8 cellular contexts compared by ENCODE assay signal in the genomic region with DNA sequence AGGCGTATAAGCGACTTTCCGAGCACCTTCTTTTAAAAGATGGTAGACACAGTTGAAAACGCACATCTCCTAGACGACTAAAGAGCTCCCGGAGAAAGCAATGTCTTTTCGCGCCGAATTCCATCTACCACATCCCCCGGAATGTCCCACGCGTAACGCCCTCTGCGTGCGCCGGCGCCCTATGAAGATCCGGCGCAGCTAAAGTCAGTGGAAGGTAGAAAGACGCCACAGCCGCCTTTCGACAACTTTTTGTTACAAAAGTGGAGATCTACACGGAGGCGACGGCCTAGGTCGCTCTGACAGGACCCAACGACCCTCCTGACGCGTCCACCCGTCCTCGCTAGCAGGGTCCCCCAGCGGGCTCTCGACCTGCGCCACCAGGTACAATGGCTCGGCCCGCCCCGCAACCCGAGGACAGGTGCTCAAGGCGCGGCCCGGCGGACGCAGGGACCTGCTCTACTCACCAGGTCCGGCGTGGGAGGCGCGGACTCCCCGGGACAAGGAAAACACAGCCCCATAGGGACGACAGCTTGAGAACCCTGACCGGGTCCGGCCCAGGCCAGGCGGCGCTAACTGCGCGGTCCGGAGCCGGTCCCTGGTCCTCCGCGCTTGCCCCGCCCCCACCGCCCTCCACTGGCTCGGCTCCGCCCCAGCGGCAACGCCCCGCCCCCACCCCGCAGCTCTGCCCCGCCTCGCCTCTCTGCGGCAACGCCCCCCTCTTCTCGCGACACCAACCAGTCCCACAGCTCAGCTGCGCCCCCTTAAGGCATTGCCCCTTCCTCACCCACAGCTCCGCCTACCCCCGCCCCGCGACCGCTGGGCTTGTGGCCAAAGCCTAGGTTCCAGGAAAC. TPM values are rescaled to one million over a fixed set of nuclear protein-coding genes. Genes with fewer than 3 reads are reported as not detected.
DNase-seq lines count a peak whose midpoint lies in the region; ATAC-seq, FAIRE-seq and TF ChIP-seq lines count a peak whose summit lies in the region.

A gene with protein sequence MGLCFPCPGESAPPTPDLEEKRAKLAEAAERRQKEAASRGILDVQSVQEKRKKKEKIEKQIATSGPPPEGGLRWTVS (minus strand): TSS at position 571 of the 851 bp plus-strand sequence. CDS start 53 bp downstream, at position 518.

- peak within 1 kb of the TSS; percentile 46 to 72 for H3K9ac ChIP-seq in kidney (ENCODE audit: low read length in 2 of 2)

- H3K36me3 ChIP-seq in kidney (ENCODE audit: control insufficient read depth in 1 of 2, insufficient read depth in 2 of 2, low read length in 2 of 2) = peaks cover 6 to 9% of the 10 kb centered on the region in 2 donors

- intact Hi-C loops in kidney (cut with DNase I) = no loop called here

- peaks cover 5 to 6% of the 10 kb centered on the region in 2 donors for H3K4me1 ChIP-seq in kidney (ENCODE audit: control insufficient read depth in 1 of 2, insufficient read depth in 1 of 2, low read depth in 1 of 2, low read length in 2 of 2)

- ATAC-seq in GM18909 (IDR thresholded peaks at IDR 0.05; ENCODE audit: poor library complexity, unreplicated experiment) = peak; percentile 94
- ATAC-seq in HG03159 (IDR thresholded peaks at IDR 0.05; ENCODE audit: unreplicated experiment) = peak; percentile 93

- no peak for FAIRE-seq in kidney (lab: Jason Lieb, UNC)

- TF ChIP-seq CTCF in AG09309 (IDR thresholded peaks at IDR 0.05; ENCODE audit: control insufficient read depth, insufficient read depth, low read depth, low read length, missing control alignments) (peak; percentile 70), kidney (IDR thresholded peaks at IDR 0.05; ENCODE audit: borderline replicate concordance, extremely low read depth, insufficient read depth) (peak; percentile 69)

- H3K4me3 ChIP-seq in AG09309 (ENCODE audit: control insufficient read depth, low read depth, low read length) (peak within 1 kb of the TSS; percentile 67), kidney (ENCODE audit: low read length in 2 of 2) (peak within 1 kb of the TSS; percentile 69 to 87)

- DNase-seq in AG09309 (ENCODE audit: low read depth) (peak; percentile 46), NCI-H345 (lab: John Stamatoyannopoulos, UW) (peak; percentile 98), cerebellum (ENCODE audit: low spot score) (peak; percentile 96), kidney (peak; percentile 98)
- peak; percentile 85 for DNase-seq in activated CD4-positive, alpha-beta T cell treated with anti-CD3 and anti-CD28 coated beads for 1 hour
- peak; percentile 86 to 90 for DNase-seq in stimulated activated CD4-positive, alpha-beta T cell treated with anti-CD3 and anti-CD28 coated beads, Interleukin-15, amount 100 ng/mL, for 1 hour (ENCODE audit: low read depth in 1 of 2, low spot score in 1 of 2)

- no peaks in the 10 kb centered on the region for H3K9me3 ChIP-seq in kidney (ENCODE audit: control insufficient read depth in 1 of 2, low read length in 2 of 2)

- H3K27ac ChIP-seq in kidney (ENCODE audit: low read depth in 2 of 2, low read length in 2 of 2) = peak within 1 kb of the TSS; percentile 62 to 85

RNA-seq across cellular contexts. Expression of the gene that starts here (rescaled TPM):
- 10.6 TPM for total RNA-seq in cerebellum
- total RNA-seq in kidney = 42.1 TPM
- polyA plus RNA-seq in kidney (ENCODE audit: insufficient read depth, low read depth, low replicate concordance) = 29.7 TPM

Comparison
In these comparisons a context has a peak if more than half of its experiments do, and no peak if none do; other contexts are left out.
1. Peak in every context shown above with its lines: DNase-seq, ATAC-seq, H3K4me3 ChIP-seq and H3K27ac ChIP-seq.
2. DNase-seq: peak in every context shown above with its lines; median percentile 98 in NCI-H345; 98 in kidney; 96 in cerebellum; 88 in stimulated activated CD4-positive, alpha-beta T cell treated with anti-CD3 and anti-CD28 coated beads, Interleukin-15, amount 100 ng/mL, for 1 hour; 85 in activated CD4-positive, alpha-beta T cell treated with anti-CD3 and anti-CD28 coated beads for 1 hour; 46 in AG09309.